In genomic region chr5:172669808-172670402, GRCh38 we compare ENCODE assay signal across 19 cellular contexts.
"Had no signal": no experiment of that assay in that cellular context is flagged by ENCODE, and none has a peak within 500 bp of the region (broad histone marks: within the 10 kb centered on the region; RNA-seq: fewer than 3 reads in every experiment).

No MANE protein-coding gene starts in this region.

- H3K27me3 Mint-ChIP-seq: activated naive CD8-positive, alpha-beta T cell treated with anti-CD3 and anti-CD28 coated beads, Interleukin-2, amount 50 U/mL, for 24 hours; T-helper 17 cell had no signal

- H3K27ac Mint-ChIP-seq: activated CD4-positive, alpha-beta T cell treated with anti-CD3 and anti-CD28 coated beads, Interleukin-2, amount 10 ng/mL, durations not matched to agents 24 days and 14 days; activated CD8-positive, alpha-beta T cell treated with anti-CD3 and anti-CD28 coated beads, Interleukin-2, amount 10 ng/mL, durations not matched to agents 7 days and 5 days; activated naive CD4-positive, alpha-beta T cell treated with anti-CD3 and anti-CD28 coated beads for 36 hours; activated naive CD8-positive, alpha-beta T cell treated with anti-CD3 and anti-CD28 coated beads, Interleukin-2, amount 50 U/mL, for 24 hours; activated T-helper 1 cell treated with anti-CD3 and anti-CD28 coated beads, Interleukin-12 subunit alpha, Interleukin-12 subunit beta, Interleukin-2, Interleukin-4 antibody, amounts not matched to agents 30 ng/mL and 10 ng/mL and 1 ng/mL, durations not matched to agents 14 hours and 24 hours and 36 hours; effector memory CD8-positive, alpha-beta T cell; memory B cell; natural killer cell; T-helper 17 cell had no signal

- H3K27ac ChIP-seq: thoracic aorta had no signal

- H3K36me3 ChIP-seq: gastrocnemius medialis, thoracic aorta had no signal

- H3K27me3 ChIP-seq: gastrocnemius medialis, heart right ventricle, left lung, stomach had no signal

- H3K4me1 Mint-ChIP-seq: activated CD4-positive, alpha-beta T cell treated with anti-CD3 and anti-CD28 coated beads, Interleukin-2, amount 10 ng/mL, durations not matched to agents 24 days and 14 days; activated naive CD8-positive, alpha-beta T cell treated with anti-CD3 and anti-CD28 coated beads, Interleukin-2, amount 50 U/mL, for 24 hours; memory B cell; natural killer cell; T-helper 17 cell had no signal

- H3K4me3 ChIP-seq: gastrocnemius medialis, left lung, stomach, thoracic aorta had no signal

- H3K36me3 Mint-ChIP-seq: natural killer cell had no signal

- H3K9me3 Mint-ChIP-seq: activated CD4-positive, alpha-beta T cell treated with anti-CD3 and anti-CD28 coated beads, Interleukin-2, amount 10 ng/mL, durations not matched to agents 24 days and 14 days; activated naive CD4-positive, alpha-beta T cell treated with anti-CD3 and anti-CD28 coated beads for 36 hours; activated naive CD8-positive, alpha-beta T cell treated with anti-CD3 and anti-CD28 coated beads, Interleukin-2, amount 50 U/mL, for 24 hours; activated T-helper 1 cell treated with anti-CD3 and anti-CD28 coated beads, Interleukin-12 subunit alpha, Interleukin-12 subunit beta, Interleukin-2, Interleukin-4 antibody, amounts not matched to agents 30 ng/mL and 10 ng/mL and 1 ng/mL, durations not matched to agents 14 hours and 24 hours and 36 hours; effector memory CD8-positive, alpha-beta T cell; natural killer cell had no signal

- H3K9me3 ChIP-seq: gastrocnemius medialis, heart right ventricle, left lung, stomach, thoracic aorta had no signal

- H3K4me3 Mint-ChIP-seq: activated CD4-positive, alpha-beta T cell treated with anti-CD3 and anti-CD28 coated beads, Interleukin-2, amount 10 ng/mL, durations not matched to agents 24 days and 14 days; activated CD8-positive, alpha-beta T cell treated with anti-CD3 and anti-CD28 coated beads, Interleukin-2, amount 10 ng/mL, durations not matched to agents 7 days and 5 days; activated naive CD4-positive, alpha-beta T cell treated with anti-CD3 and anti-CD28 coated beads for 36 hours; activated naive CD8-positive, alpha-beta T cell treated with anti-CD3 and anti-CD28 coated beads, Interleukin-2, amount 50 U/mL, for 24 hours; activated T-helper 1 cell treated with anti-CD3 and anti-CD28 coated beads, Interleukin-12 subunit alpha, Interleukin-12 subunit beta, Interleukin-2, Interleukin-4 antibody, amounts not matched to agents 30 ng/mL and 10 ng/mL and 1 ng/mL, durations not matched to agents 14 hours and 24 hours and 36 hours; effector memory CD8-positive, alpha-beta T cell; memory B cell; natural killer cell; T-helper 17 cell had no signal

- H3K4me1 ChIP-seq: left lung had no signal

- FAIRE-seq: islet of Langerhans had no signal

- ATAC-seq: activated CD8-positive, alpha-beta T cell treated with anti-CD3 and anti-CD28 coated beads, Interleukin-2, amount 10 ng/mL, durations not matched to agents 7 days and 5 days; activated naive CD8-positive, alpha-beta T cell treated with anti-CD3 and anti-CD28 coated beads, Interleukin-2, amount 50 U/mL, for 24 hours; effector memory CD8-positive, alpha-beta T cell; gastrocnemius medialis; left lung; T-helper 17 cell had no signal

- DNase-seq: activated CD4-positive, alpha-beta T cell treated with anti-CD3 and anti-CD28 coated beads, Interleukin-2, amount 10 ng/mL, durations not matched to agents 24 days and 14 days; activated CD8-positive, alpha-beta memory T cell treated with anti-CD3 and anti-CD28 coated beads, Interleukin-2, amount 50 U/mL, for 48 hours; activated CD8-positive, alpha-beta T cell treated with anti-CD3 and anti-CD28 coated beads, Interleukin-2, amount 10 ng/mL, durations not matched to agents 7 days and 5 days; activated naive CD4-positive, alpha-beta T cell treated with anti-CD3 and anti-CD28 coated beads for 36 hours; activated naive CD8-positive, alpha-beta T cell treated with anti-CD3 and anti-CD28 coated beads, Interleukin-2, amount 50 U/mL, for 24 hours; dermis blood vessel endothelial cell; effector memory CD8-positive, alpha-beta T cell; gastrocnemius medialis; heart right ventricle; left lung; natural killer cell; stimulated activated CD4-positive, alpha-beta T cell treated with anti-CD3 and anti-CD28 coated beads, Interleukin-12 subunit alpha, Interleukin-12 subunit beta, amount 100 ng/mL, for 4 hours; stimulated activated CD4-positive, alpha-beta T cell treated with anti-CD3 and anti-CD28 coated beads, Interleukin-2, amount 100 ng/mL, for 24 hours; stomach; T-helper 17 cell had no signal
